ENCODE assay signal across 1 cellular context in genomic region chr19:50710094-50710493, GRCh38.
TF ChIP-seq lines count a peak whose summit lies in the region.

No MANE protein-coding gene starts in this region.

TF ChIP-seq in K562, 482 proteins besides CTCF, POLR2A, EP300 and RAD21 (continues in another document):
- peak; percentile 65; the same call in 1 of the 2 replicates for TF ChIP-seq USF2 (CRISPR knock-in tag; IDR thresholded peaks at IDR 0.05)
- TF ChIP-seq MECOM (CRISPR knock-in tag; IDR thresholded peaks at IDR 0.05): no peak
- peak; percentile 61 for TF ChIP-seq ZFP36 (IDR thresholded peaks at IDR 0.05; ENCODE audit: low read depth, low read length, partially characterized antibody)
- TF ChIP-seq, protein P1, sequence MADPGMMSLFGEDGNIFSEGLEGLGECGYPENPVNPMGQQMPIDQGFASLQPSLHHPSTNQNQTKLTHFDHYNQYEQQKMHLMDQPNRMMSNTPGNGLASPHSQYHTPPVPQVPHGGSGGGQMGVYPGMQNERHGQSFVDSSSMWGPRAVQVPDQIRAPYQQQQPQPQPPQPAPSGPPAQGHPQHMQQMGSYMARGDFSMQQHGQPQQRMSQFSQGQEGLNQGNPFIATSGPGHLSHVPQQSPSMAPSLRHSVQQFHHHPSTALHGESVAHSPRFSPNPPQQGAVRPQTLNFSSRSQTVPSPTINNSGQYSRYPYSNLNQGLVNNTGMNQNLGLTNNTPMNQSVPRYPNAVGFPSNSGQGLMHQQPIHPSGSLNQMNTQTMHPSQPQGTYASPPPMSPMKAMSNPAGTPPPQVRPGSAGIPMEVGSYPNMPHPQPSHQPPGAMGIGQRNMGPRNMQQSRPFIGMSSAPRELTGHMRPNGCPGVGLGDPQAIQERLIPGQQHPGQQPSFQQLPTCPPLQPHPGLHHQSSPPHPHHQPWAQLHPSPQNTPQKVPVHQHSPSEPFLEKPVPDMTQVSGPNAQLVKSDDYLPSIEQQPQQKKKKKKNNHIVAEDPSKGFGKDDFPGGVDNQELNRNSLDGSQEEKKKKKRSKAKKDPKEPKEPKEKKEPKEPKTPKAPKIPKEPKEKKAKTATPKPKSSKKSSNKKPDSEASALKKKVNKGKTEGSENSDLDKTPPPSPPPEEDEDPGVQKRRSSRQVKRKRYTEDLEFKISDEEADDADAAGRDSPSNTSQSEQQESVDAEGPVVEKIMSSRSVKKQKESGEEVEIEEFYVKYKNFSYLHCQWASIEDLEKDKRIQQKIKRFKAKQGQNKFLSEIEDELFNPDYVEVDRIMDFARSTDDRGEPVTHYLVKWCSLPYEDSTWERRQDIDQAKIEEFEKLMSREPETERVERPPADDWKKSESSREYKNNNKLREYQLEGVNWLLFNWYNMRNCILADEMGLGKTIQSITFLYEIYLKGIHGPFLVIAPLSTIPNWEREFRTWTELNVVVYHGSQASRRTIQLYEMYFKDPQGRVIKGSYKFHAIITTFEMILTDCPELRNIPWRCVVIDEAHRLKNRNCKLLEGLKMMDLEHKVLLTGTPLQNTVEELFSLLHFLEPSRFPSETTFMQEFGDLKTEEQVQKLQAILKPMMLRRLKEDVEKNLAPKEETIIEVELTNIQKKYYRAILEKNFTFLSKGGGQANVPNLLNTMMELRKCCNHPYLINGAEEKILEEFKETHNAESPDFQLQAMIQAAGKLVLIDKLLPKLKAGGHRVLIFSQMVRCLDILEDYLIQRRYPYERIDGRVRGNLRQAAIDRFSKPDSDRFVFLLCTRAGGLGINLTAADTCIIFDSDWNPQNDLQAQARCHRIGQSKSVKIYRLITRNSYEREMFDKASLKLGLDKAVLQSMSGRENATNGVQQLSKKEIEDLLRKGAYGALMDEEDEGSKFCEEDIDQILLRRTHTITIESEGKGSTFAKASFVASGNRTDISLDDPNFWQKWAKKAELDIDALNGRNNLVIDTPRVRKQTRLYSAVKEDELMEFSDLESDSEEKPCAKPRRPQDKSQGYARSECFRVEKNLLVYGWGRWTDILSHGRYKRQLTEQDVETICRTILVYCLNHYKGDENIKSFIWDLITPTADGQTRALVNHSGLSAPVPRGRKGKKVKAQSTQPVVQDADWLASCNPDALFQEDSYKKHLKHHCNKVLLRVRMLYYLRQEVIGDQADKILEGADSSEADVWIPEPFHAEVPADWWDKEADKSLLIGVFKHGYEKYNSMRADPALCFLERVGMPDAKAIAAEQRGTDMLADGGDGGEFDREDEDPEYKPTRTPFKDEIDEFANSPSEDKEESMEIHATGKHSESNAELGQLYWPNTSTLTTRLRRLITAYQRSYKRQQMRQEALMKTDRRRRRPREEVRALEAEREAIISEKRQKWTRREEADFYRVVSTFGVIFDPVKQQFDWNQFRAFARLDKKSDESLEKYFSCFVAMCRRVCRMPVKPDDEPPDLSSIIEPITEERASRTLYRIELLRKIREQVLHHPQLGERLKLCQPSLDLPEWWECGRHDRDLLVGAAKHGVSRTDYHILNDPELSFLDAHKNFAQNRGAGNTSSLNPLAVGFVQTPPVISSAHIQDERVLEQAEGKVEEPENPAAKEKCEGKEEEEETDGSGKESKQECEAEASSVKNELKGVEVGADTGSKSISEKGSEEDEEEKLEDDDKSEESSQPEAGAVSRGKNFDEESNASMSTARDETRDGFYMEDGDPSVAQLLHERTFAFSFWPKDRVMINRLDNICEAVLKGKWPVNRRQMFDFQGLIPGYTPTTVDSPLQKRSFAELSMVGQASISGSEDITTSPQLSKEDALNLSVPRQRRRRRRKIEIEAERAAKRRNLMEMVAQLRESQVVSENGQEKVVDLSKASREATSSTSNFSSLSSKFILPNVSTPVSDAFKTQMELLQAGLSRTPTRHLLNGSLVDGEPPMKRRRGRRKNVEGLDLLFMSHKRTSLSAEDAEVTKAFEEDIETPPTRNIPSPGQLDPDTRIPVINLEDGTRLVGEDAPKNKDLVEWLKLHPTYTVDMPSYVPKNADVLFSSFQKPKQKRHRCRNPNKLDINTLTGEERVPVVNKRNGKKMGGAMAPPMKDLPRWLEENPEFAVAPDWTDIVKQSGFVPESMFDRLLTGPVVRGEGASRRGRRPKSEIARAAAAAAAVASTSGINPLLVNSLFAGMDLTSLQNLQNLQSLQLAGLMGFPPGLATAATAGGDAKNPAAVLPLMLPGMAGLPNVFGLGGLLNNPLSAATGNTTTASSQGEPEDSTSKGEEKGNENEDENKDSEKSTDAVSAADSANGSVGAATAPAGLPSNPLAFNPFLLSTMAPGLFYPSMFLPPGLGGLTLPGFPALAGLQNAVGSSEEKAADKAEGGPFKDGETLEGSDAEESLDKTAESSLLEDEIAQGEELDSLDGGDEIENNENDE (IDR thresholded peaks at IDR 0.05; ENCODE audit: low read depth, low read length): no peak
- no peak for TF ChIP-seq KLF10 (CRISPR knock-in tag; IDR thresholded peaks at IDR 0.05)
- no peak for TF ChIP-seq HNRNPL (IDR thresholded peaks at IDR 0.05; ENCODE audit: low read depth, low read length)
- no peak for TF ChIP-seq SMAD3 (CRISPR knock-in tag; conservative IDR thresholded peaks at IDR 0.05)
- peak; percentile 77 for TF ChIP-seq L3MBTL2 (IDR thresholded peaks at IDR 0.05)
- TF ChIP-seq, protein P2, sequence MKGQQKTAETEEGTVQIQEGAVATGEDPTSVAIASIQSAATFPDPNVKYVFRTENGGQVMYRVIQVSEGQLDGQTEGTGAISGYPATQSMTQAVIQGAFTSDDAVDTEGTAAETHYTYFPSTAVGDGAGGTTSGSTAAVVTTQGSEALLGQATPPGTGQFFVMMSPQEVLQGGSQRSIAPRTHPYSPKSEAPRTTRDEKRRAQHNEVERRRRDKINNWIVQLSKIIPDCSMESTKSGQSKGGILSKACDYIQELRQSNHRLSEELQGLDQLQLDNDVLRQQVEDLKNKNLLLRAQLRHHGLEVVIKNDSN (CRISPR knock-in tag; IDR thresholded peaks at IDR 0.05): peak; percentile 71
- no peak for TF ChIP-seq ZNF263 (CRISPR knock-in tag; IDR thresholded peaks at IDR 0.05; ENCODE audit: borderline replicate concordance)
- no peak for TF ChIP-seq ARNT (IDR thresholded peaks at IDR 0.05)
- TF ChIP-seq BRF1 (IDR thresholded peaks at IDR 0.05; ENCODE audit: borderline replicate concordance, extremely low read depth, insufficient read length): no peak
- peak; percentile 60; the same call in 1 of the 2 replicates for TF ChIP-seq NFIC (IDR thresholded peaks at IDR 0.05)
- TF ChIP-seq SMC3 (conservative IDR thresholded peaks at IDR 0.05; ENCODE audit: insufficient read depth, low read depth, low read length): 0 out of 2 replicates have a peak, but pooled peaks have one; percentile 15
- no peak for TF ChIP-seq HMGN3 (IDR thresholded peaks at IDR 0.05; ENCODE audit: borderline replicate concordance, extremely low read depth, insufficient read length, low read depth, low read length)
- no peak for TF ChIP-seq SRSF3 (IDR thresholded peaks at IDR 0.05; ENCODE audit: insufficient read depth, low read length)
- no peak for TF ChIP-seq BCLAF1 (IDR thresholded peaks at IDR 0.05; ENCODE audit: borderline replicate concordance in 1 of 2, control insufficient read depth in 1 of 2, low read depth in 2 of 2, low read length in 1 of 2)
- no peak for TF ChIP-seq ZNF174 (CRISPR knock-in tag; IDR thresholded peaks at IDR 0.05)
- TF ChIP-seq ZBTB33 (CRISPR knock-in tag; IDR thresholded peaks at IDR 0.05): peak; percentile 52; the same call in 1 of the 2 replicates
- TF ChIP-seq, protein P3, sequence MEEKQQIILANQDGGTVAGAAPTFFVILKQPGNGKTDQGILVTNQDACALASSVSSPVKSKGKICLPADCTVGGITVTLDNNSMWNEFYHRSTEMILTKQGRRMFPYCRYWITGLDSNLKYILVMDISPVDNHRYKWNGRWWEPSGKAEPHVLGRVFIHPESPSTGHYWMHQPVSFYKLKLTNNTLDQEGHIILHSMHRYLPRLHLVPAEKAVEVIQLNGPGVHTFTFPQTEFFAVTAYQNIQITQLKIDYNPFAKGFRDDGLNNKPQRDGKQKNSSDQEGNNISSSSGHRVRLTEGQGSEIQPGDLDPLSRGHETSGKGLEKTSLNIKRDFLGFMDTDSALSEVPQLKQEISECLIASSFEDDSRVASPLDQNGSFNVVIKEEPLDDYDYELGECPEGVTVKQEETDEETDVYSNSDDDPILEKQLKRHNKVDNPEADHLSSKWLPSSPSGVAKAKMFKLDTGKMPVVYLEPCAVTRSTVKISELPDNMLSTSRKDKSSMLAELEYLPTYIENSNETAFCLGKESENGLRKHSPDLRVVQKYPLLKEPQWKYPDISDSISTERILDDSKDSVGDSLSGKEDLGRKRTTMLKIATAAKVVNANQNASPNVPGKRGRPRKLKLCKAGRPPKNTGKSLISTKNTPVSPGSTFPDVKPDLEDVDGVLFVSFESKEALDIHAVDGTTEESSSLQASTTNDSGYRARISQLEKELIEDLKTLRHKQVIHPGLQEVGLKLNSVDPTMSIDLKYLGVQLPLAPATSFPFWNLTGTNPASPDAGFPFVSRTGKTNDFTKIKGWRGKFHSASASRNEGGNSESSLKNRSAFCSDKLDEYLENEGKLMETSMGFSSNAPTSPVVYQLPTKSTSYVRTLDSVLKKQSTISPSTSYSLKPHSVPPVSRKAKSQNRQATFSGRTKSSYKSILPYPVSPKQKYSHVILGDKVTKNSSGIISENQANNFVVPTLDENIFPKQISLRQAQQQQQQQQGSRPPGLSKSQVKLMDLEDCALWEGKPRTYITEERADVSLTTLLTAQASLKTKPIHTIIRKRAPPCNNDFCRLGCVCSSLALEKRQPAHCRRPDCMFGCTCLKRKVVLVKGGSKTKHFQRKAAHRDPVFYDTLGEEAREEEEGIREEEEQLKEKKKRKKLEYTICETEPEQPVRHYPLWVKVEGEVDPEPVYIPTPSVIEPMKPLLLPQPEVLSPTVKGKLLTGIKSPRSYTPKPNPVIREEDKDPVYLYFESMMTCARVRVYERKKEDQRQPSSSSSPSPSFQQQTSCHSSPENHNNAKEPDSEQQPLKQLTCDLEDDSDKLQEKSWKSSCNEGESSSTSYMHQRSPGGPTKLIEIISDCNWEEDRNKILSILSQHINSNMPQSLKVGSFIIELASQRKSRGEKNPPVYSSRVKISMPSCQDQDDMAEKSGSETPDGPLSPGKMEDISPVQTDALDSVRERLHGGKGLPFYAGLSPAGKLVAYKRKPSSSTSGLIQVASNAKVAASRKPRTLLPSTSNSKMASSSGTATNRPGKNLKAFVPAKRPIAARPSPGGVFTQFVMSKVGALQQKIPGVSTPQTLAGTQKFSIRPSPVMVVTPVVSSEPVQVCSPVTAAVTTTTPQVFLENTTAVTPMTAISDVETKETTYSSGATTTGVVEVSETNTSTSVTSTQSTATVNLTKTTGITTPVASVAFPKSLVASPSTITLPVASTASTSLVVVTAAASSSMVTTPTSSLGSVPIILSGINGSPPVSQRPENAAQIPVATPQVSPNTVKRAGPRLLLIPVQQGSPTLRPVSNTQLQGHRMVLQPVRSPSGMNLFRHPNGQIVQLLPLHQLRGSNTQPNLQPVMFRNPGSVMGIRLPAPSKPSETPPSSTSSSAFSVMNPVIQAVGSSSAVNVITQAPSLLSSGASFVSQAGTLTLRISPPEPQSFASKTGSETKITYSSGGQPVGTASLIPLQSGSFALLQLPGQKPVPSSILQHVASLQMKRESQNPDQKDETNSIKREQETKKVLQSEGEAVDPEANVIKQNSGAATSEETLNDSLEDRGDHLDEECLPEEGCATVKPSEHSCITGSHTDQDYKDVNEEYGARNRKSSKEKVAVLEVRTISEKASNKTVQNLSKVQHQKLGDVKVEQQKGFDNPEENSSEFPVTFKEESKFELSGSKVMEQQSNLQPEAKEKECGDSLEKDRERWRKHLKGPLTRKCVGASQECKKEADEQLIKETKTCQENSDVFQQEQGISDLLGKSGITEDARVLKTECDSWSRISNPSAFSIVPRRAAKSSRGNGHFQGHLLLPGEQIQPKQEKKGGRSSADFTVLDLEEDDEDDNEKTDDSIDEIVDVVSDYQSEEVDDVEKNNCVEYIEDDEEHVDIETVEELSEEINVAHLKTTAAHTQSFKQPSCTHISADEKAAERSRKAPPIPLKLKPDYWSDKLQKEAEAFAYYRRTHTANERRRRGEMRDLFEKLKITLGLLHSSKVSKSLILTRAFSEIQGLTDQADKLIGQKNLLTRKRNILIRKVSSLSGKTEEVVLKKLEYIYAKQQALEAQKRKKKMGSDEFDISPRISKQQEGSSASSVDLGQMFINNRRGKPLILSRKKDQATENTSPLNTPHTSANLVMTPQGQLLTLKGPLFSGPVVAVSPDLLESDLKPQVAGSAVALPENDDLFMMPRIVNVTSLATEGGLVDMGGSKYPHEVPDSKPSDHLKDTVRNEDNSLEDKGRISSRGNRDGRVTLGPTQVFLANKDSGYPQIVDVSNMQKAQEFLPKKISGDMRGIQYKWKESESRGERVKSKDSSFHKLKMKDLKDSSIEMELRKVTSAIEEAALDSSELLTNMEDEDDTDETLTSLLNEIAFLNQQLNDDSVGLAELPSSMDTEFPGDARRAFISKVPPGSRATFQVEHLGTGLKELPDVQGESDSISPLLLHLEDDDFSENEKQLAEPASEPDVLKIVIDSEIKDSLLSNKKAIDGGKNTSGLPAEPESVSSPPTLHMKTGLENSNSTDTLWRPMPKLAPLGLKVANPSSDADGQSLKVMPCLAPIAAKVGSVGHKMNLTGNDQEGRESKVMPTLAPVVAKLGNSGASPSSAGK (IDR thresholded peaks at IDR 0.05): peak; percentile 76
